Comparison of ENCODE assay signal across 21 cellular contexts in genomic region chr4:121688261-121688660, GRCh38. TPM values are rescaled to one million over a fixed set of nuclear protein-coding genes. Genes with fewer than 3 reads are reported as not detected.
A peak's percentile ranks its signal among the peaks of the same experiment; 100 is the strongest.
DNase-seq lines count a peak whose midpoint lies in the region; ATAC-seq, FAIRE-seq and TF ChIP-seq lines count a peak whose summit lies in the region.
"Had no signal": no experiment of that assay in that cellular context is flagged by ENCODE, and none has a peak within 500 bp of the region (broad histone marks: within the 10 kb centered on the region; RNA-seq: fewer than 3 reads in every experiment).

No MANE protein-coding gene starts in this region.

- H3K79me1 ChIP-seq in IMR-90 (ENCODE audit: low read depth in 1 of 2, low read length in 2 of 2), result peaks cover 10 to 59% of the 10 kb centered on the region in 2 experiments
- peaks cover 25% of the 10 kb centered on the region for H3K79me1 ChIP-seq in mesendoderm (ENCODE audit: low read length)

- POLR2A ChIA-PET in IMR-90 (lab: Charles Lee; ENCODE audit: unreplicated experiment), result no interaction called here
- POLR2A ChIA-PET in K562 (lab: Yijun Ruan, JAX), result interaction anchor here (0.5 to 0.6 kb wide), 3 partner anchors 8 to 1854 kb away, joined by 3 read pairs; partner anchors contain the start of gene ANXA5

- H4K91ac ChIP-seq in IMR-90 (ENCODE audit: insufficient read depth, low read depth, low read length), result no peak overlapping the region

- H2AFZ ChIP-seq in IMR-90 (replicated peaks; ENCODE audit: low read length, poor library complexity), result no peak overlapping the region
- no peak overlapping the region for H2AFZ ChIP-seq in K562 (ENCODE audit: low read depth, low read length)

- peaks cover 33% of the 10 kb centered on the region for H3K36me3 ChIP-seq in IMR-90 (ENCODE audit: control insufficient read depth, insufficient read depth, low read length)
- peaks cover 27% of the 10 kb centered on the region; the same call in 1 of the 3 replicates for H3K36me3 ChIP-seq in K562 (ENCODE audit: control insufficient read depth, insufficient read depth, low read length)
- peaks cover 7% of the 10 kb centered on the region for H3K36me3 ChIP-seq in mesendoderm (ENCODE audit: control insufficient read depth, insufficient read depth, low read length)
- peaks cover 49% of the 10 kb centered on the region for H3K36me3 ChIP-seq in lower lobe of right lung
- H3K36me3 ChIP-seq in prostate gland, result no peaks in the 10 kb centered on the region
- H3K36me3 ChIP-seq in left ventricle myocardium inferior, result peaks cover 35% of the 10 kb centered on the region

- dilution Hi-C loops in IMR-90 (cut with HindIII; ENCODE audit: low sequenced_read_pairs, unreplicated experiment), result no loop called here

- ATAC-seq in IMR-90 (ENCODE audit: low read depth), result no peak
- ATAC-seq in K562, result no peak
- no peak for ATAC-seq in lower lobe of right lung

- H4K20me1 ChIP-seq in IMR-90 (ENCODE audit: insufficient read depth, low read length) (peaks cover 89% of the 10 kb centered on the region), K562 (replicated peaks; ENCODE audit: control insufficient read depth, insufficient read depth, low read length) (0 out of 2 replicates have a peak, but pooled peaks cover 3% of the 10 kb centered on the region)

- H3K4me2 ChIP-seq in IMR-90 (ENCODE audit: low read depth, low read length) (peak overlapping the region; percentile 2; the same call in 1 of the 2 replicates), K562 (ENCODE audit: insufficient read depth, low read length) (no peak overlapping the region), mesendoderm (ENCODE audit: low read length) (no peak overlapping the region)
- H3K4me2 ChIP-seq: SK-N-SH had no signal

- peak overlapping the region; percentile 37; the same call in 1 of the 2 replicates for H3K14ac ChIP-seq in IMR-90 (replicated peaks; ENCODE audit: low read depth, low read length)

- peak overlapping the region in 1 of 2 experiments; percentile 5; a peak in 1 of 4 replicates for H4K8ac ChIP-seq in IMR-90 (ENCODE audit: low read depth in 2 of 2, low read length in 2 of 2)
- no peak overlapping the region for H4K8ac ChIP-seq in mesendoderm (ENCODE audit: low read depth, low read length)

- no peak overlapping the region for H3K56ac ChIP-seq in IMR-90 (ENCODE audit: extremely low read depth, insufficient read depth, low read length)
- H3K56ac ChIP-seq in mesendoderm (ENCODE audit: low read length), result peak overlapping the region; percentile 51

- TF ChIP-seq EP300 in K562 (IDR thresholded peaks at IDR 0.05; ENCODE audit: low read length), result no peak

- no peak overlapping the region for H2AK9ac ChIP-seq in IMR-90 (replicated peaks; ENCODE audit: low read depth, low read length, poor library complexity)

- intact Hi-C loops in IMR-90 (cut with micrococcal nuclease), result no loop called here
- intact Hi-C loops in K562 (cut with micrococcal nuclease), result no loop called here
- intact Hi-C loops in lower lobe of right lung (cut with DNase I), result no loop called here
- intact Hi-C loops in prostate gland (cut with DNase I), result no loop called here
- intact Hi-C loops in left ventricle myocardium inferior (cut with micrococcal nuclease), result no loop called here

- H3K27ac ChIP-seq in IMR-90 (ENCODE audit: insufficient read depth, low read length) (no peak overlapping the region), K562 (ENCODE audit: extremely low read depth, low read depth, low read length) (no peak overlapping the region), mesendoderm (ENCODE audit: low read depth, low read length) (peak overlapping the region; percentile 12), lower lobe of right lung (no peak overlapping the region), prostate gland (no peak overlapping the region), left ventricle myocardium inferior (replicated peaks) (no peak overlapping the region)
- H3K27ac ChIP-seq: C4-2B had no signal

- H2AK5ac ChIP-seq in IMR-90 (ENCODE audit: low read depth, low read length) (no peak overlapping the region), mesendoderm (ENCODE audit: low read length) (no peak overlapping the region)

- H3K27me3 ChIP-seq in IMR-90 (ENCODE audit: control insufficient read depth, insufficient read depth, low read length) (no peaks in the 10 kb centered on the region), K562 (ENCODE audit: control insufficient read depth in 2 of 2, insufficient read depth in 2 of 2, low read length in 2 of 2) (no peaks in the 10 kb centered on the region), mesendoderm (ENCODE audit: insufficient read depth, low read length, poor library complexity) (no peaks in the 10 kb centered on the region), lower lobe of right lung (ENCODE audit: low read depth) (no peaks in the 10 kb centered on the region), prostate gland (replicated peaks; ENCODE audit: insufficient read depth) (no peaks in the 10 kb centered on the region), left ventricle myocardium inferior (ENCODE audit: low read depth) (no peaks in the 10 kb centered on the region)

- TF ChIP-seq POLR2A in IMR-90 (IDR thresholded peaks at IDR 0.05; ENCODE audit: low read depth, low read length) (no peak), K562 (conservative IDR thresholded peaks at IDR 0.05) (no peak), prostate gland (IDR thresholded peaks at IDR 0.05) (no peak)

- H3K9ac ChIP-seq in IMR-90 (ENCODE audit: low read depth, low read length), result no peak overlapping the region
- no peak overlapping the region for H3K9ac ChIP-seq in K562 (ENCODE audit: insufficient read depth in 1 of 2, low read depth in 2 of 2, low read length in 2 of 2)
- no peak overlapping the region for H3K9ac ChIP-seq in mesendoderm (ENCODE audit: low read length)
- H3K9ac ChIP-seq: SK-N-SH had no signal

- no peak for TF ChIP-seq RAD21 in IMR-90 (IDR thresholded peaks at IDR 0.05; ENCODE audit: low read length)
- TF ChIP-seq RAD21 in K562 (CRISPR knock-in tag; conservative IDR thresholded peaks at IDR 0.05 in 1 of 2, IDR thresholded peaks at IDR 0.05 in 1 of 2), result no peak

- H3K4ac ChIP-seq in IMR-90 (ENCODE audit: low read depth, low read length) (no peak overlapping the region), mesendoderm (ENCODE audit: low read depth, low read length) (no peak overlapping the region)

- in situ Hi-C loops in IMR-90 (cut with MboI; ENCODE audit: low sequenced_read_pairs), result loop anchor here (10.0 kb wide), 1 partner anchor 117 kb away; the partner anchor contains the start of gene EXOSC9
- in situ Hi-C loops in K562 (cut with MboI), result no loop called here

- H2BK5ac ChIP-seq in IMR-90 (ENCODE audit: low read depth, low read length, poor library complexity, severe bottlenecking) (peak overlapping the region; percentile 56), mesendoderm (ENCODE audit: low read length) (no peak overlapping the region)

- no peak for DNase-seq in IMR-90
- no peak for DNase-seq in K562 (ENCODE audit: extremely low read depth in 1 of 4, low spot score in 3 of 4)
- DNase-seq in mesendoderm, result peak; percentile 72
- DNase-seq in lower lobe of right lung, result no peak
- DNase-seq in prostate gland (ENCODE audit: low spot score), result no peak
- no peak for DNase-seq in left ventricle myocardium inferior
- DNase-seq in dermis blood vessel endothelial cell, result no peak
- DNase-seq: AML-193, DMS79 treated with DMSO at 0.1 percent for 48 hours, H7, Kasumi-1, MM.1S, NCI-H1092 treated with DMSO at 0.1 percent for 48 hours, NCI-H2081, NCI-H510A, NCI-H774, OCI-M1, SHP77 treated with DMSO at 0.1 percent for 48 hours, SK-N-SH had no signal

- peak overlapping the region; percentile 35 for H3K23ac ChIP-seq in IMR-90 (ENCODE audit: low read depth, low read length)
- H3K23ac ChIP-seq in mesendoderm (ENCODE audit: low read length), result no peak overlapping the region

- H2BK15ac ChIP-seq in IMR-90 (ENCODE audit: low read depth, low read length) (no peak overlapping the region), mesendoderm (replicated peaks; ENCODE audit: low read depth) (no peak overlapping the region)

- TF ChIP-seq CTCF in IMR-90 (conservative IDR thresholded peaks at IDR 0.05; ENCODE audit: low read depth, low read length), result no peak
- no peak for TF ChIP-seq CTCF in K562 (IDR thresholded peaks at IDR 0.05 in 2 of 3, conservative IDR thresholded peaks at IDR 0.05 in 1 of 3; ENCODE audit: insufficient read depth in 2 of 3, low read depth in 1 of 3, low read length in 3 of 3)
- no peak for TF ChIP-seq CTCF in lower lobe of right lung (IDR thresholded peaks at IDR 0.05)
- no peak for TF ChIP-seq CTCF in prostate gland (IDR thresholded peaks at IDR 0.05)
- no peak for TF ChIP-seq CTCF in left ventricle myocardium inferior (IDR thresholded peaks at IDR 0.05; ENCODE audit: borderline replicate concordance)

- H3K4me3 ChIP-seq in IMR-90 (ENCODE audit: insufficient read depth, low read depth, low read length), result no peak overlapping the region
- H3K4me3 ChIP-seq in K562, result no peak overlapping the region
- H3K4me3 ChIP-seq in mesendoderm (ENCODE audit: low read length), result no peak overlapping the region
- H3K4me3 ChIP-seq in lower lobe of right lung, result no peak overlapping the region
- no peak overlapping the region for H3K4me3 ChIP-seq in prostate gland
- no peak overlapping the region for H3K4me3 ChIP-seq in left ventricle myocardium inferior

- CTCF ChIA-PET in IMR-90 (lab: Yijun Ruan, JAX), result no interaction called here
- CTCF ChIA-PET in K562 (lab: Yijun Ruan, JAX; ENCODE audit: low intra/inter-chr PET ratio), result no interaction called here

- BruUV-seq in IMR-90 (replicated peaks; lab: Mats Ljungman, UMichigan) (no TSS peak), K562 (replicated peaks; lab: Mats Ljungman, UMichigan) (no TSS peak)

- H3K9me1 ChIP-seq in IMR-90 (ENCODE audit: insufficient read depth, low read length), result peaks cover 34% of the 10 kb centered on the region
- H3K9me1 ChIP-seq in K562 (ENCODE audit: control insufficient read depth, insufficient read depth, low read length), result no peaks in the 10 kb centered on the region

- no peaks in the 10 kb centered on the region for H3K9me3 ChIP-seq in IMR-90 (ENCODE audit: control insufficient read depth, insufficient read depth, low read length)
- H3K9me3 ChIP-seq in K562 (replicated peaks; ENCODE audit: control insufficient read depth, insufficient read depth, low read depth, low read length), result no peaks in the 10 kb centered on the region
- no peaks in the 10 kb centered on the region for H3K9me3 ChIP-seq in lower lobe of right lung
- H3K9me3 ChIP-seq in prostate gland, result no peaks in the 10 kb centered on the region
- H3K9me3 ChIP-seq in left ventricle myocardium inferior (replicated peaks), result no peaks in the 10 kb centered on the region
- H3K9me3 ChIP-seq: SK-N-SH had no signal

- H2BK120ac ChIP-seq in IMR-90 (ENCODE audit: low read depth, low read length), result no peak overlapping the region
- no peak overlapping the region for H2BK120ac ChIP-seq in mesendoderm (ENCODE audit: low read depth, low read length)

- no peak overlapping the region for H2BK20ac ChIP-seq in IMR-90 (ENCODE audit: low read depth, low read length)

- H3K4me1 ChIP-seq in IMR-90 (ENCODE audit: control insufficient read depth, insufficient read depth, low read length) (peaks cover 33% of the 10 kb centered on the region), K562 (replicated peaks in 1 of 2; ENCODE audit: control insufficient read depth in 2 of 2, insufficient read depth in 2 of 2, low read length in 2 of 2) (no peaks in the 10 kb centered on the region; a peak in 1 of 5 replicates), mesendoderm (ENCODE audit: control insufficient read depth, low read depth, low read length) (peaks cover 18% of the 10 kb centered on the region), lower lobe of right lung (peaks cover 59% of the 10 kb centered on the region), prostate gland (replicated peaks) (no peaks in the 10 kb centered on the region), left ventricle myocardium inferior (peaks cover 65% of the 10 kb centered on the region)

- WGBS in IMR-90 (ENCODE audit: extremely low coverage in 2 of 2, insufficient read length in 1 of 2), 2 experiments, result 60% methylated on average over 1 of the region's 2 CpGs; no CpG with 5 or more reads in 1 of the 2 experiments
- WGBS in K562 (ENCODE audit: insufficient coverage, low coverage, missing lambda C conversion rate), result 44% methylated on average over 2 of the region's 2 CpGs
- no CpG with 5 or more reads among the region's 2 CpGs for WGBS in mesendoderm (ENCODE audit: extremely low coverage, insufficient coverage, low lambda C conversion rate)
- 74% methylated on average over 2 of the region's 2 CpGs for WGBS in prostate gland

- FAIRE-seq in K562 (lab: Jason Lieb, UNC), result peak; percentile 40
- FAIRE-seq: HTR-8/SVneo had no signal

- H4K5ac ChIP-seq in IMR-90 (ENCODE audit: low read depth, low read length) (no peak overlapping the region), mesendoderm (ENCODE audit: low read length) (no peak overlapping the region)

- H3K79me2 ChIP-seq in K562 (ENCODE audit: control insufficient read depth, insufficient read depth, low read length), result no peaks in the 10 kb centered on the region; the same call in 2 of the 3 replicates
- H3K79me2 ChIP-seq in mesendoderm (ENCODE audit: control insufficient read depth, insufficient read depth, low read length), result peaks cover 47% of the 10 kb centered on the region

- peak overlapping the region; percentile 18; the same call in 1 of the 2 replicates for H3K18ac ChIP-seq in IMR-90 (ENCODE audit: low read depth, low read length)
- H3K18ac ChIP-seq in mesendoderm (ENCODE audit: low read length), result no peak overlapping the region

RNA-seq across cellular contexts. Expression of gene ANXA5, which starts 8.5 kb away (rescaled TPM):
- 780 and 1,163 TPM in 2 replicates for total RNA-seq in IMR-90 (2012; rRNA removed)
- 1,191 and 1,448 TPM in 2 replicates for polyA plus RNA-seq in IMR-90 (2012; rRNA removed)
- polyA plus RNA-seq in IMR-90 (2012; cell fraction: cytosol; rRNA removed), result 601 and 625 TPM in 2 replicates
- polyA plus RNA-seq in IMR-90 (2012; cell fraction: nucleus; rRNA removed; ENCODE audit: low replicate concordance), result 243 and 845 TPM in 2 replicates
- total RNA-seq in K562 (2011; cell fraction: chromatin; rRNA removed; ENCODE audit: low replicate concordance), result 12.5 and 31.8 TPM in 2 replicates
- 6.7 and 8.6 TPM in 2 replicates for total RNA-seq in K562 (2011; cell fraction: nucleolus; rRNA removed)
- 18.5 and 29.5 TPM in 2 replicates for total RNA-seq in K562 (2011; cell fraction: nucleoplasm; rRNA removed)
- total RNA-seq in K562 (2014; rRNA removed), result 48.5 and 49.9 TPM in 2 replicates
- 84.5 and 93.3 TPM in 2 replicates for total RNA-seq in K562 (2014; rRNA removed; fragmentation: Illumina TruSeq; extraction: Trizol)
- total RNA-seq in K562 (2015; rRNA removed; fragmentation: Illumina TruSeq; extraction: Trizol), result 102 and 108 TPM in 2 replicates
- 56.7 and 57.0 TPM in 2 replicates for total RNA-seq in K562 (2021)
- polyA plus RNA-seq in K562 (2011; rRNA removed), result 68.9 and 78.5 TPM in 2 replicates
- polyA plus RNA-seq in K562 (2011; cell fraction: cytosol; rRNA removed), result 37.1 and 68.1 TPM in 2 replicates
- polyA plus RNA-seq in K562 (2011; cell fraction: nucleus; rRNA removed), result 23.8 and 53.1 TPM in 2 replicates
- polyA plus RNA-seq in K562 (2012), result 85.5 and 139 TPM in 2 replicates
- polyA plus RNA-seq in K562 (2014; fragmentation: Illumina TruSeq; extraction: Trizol), result 90.0 and 99.1 TPM in 2 replicates
- 100 to 1,000 TPM in 1 of 2 experiments, 10 to 100 TPM in 1; 85.9 to 131 TPM for polyA plus RNA-seq in K562 (2014; fragmentation: Nextera tagmentation; extraction: Ambion mirVana)
- polyA plus RNA-seq in K562 (2014; rRNA removed), result 70.5 and 83.0 TPM in 2 replicates
- polyA minus RNA-seq in K562 (2011; rRNA and poly(A)+ RNA removed), result 51.2 and 72.8 TPM in 2 replicates
- polyA minus RNA-seq in K562 (2011; cell fraction: cytosol; rRNA and poly(A)+ RNA removed), result 51.2 and 86.9 TPM in 2 replicates
- polyA minus RNA-seq in K562 (2011; cell fraction: nucleus; rRNA and poly(A)+ RNA removed), result 12.1 and 31.8 TPM in 2 replicates
- 218 TPM for polyA plus RNA-seq in mesendoderm (2013, experiment 1 of 2)
- polyA plus RNA-seq in mesendoderm (2013, experiment 2 of 2), result 225 TPM
- total RNA-seq in lower lobe of right lung, result 426 TPM
- 100 to 1,000 TPM; 251 to 263 TPM for total RNA-seq in prostate gland
- 99.7 TPM for total RNA-seq in left ventricle myocardium inferior
- total RNA-seq in dermis blood vessel endothelial cell, result 373 and 483 TPM in 2 replicates
